ENCODE assay signal across 1 cellular context in genomic region chr19:13150187-13150918, GRCh38.
TF ChIP-seq lines count a peak whose summit lies in the region.

TSS of gene IER2 (plus strand) at chr19:13150411. CDS start at chr19:13153187, 2,776 bp downstream.
A gene with protein sequence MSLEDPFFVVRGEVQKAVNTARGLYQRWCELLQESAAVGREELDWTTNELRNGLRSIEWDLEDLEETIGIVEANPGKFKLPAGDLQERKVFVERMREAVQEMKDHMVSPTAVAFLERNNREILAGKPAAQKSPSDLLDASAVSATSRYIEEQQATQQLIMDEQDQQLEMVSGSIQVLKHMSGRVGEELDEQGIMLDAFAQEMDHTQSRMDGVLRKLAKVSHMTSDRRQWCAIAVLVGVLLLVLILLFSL (minus strand): TSS chr19:13150375. CDS start chr19:13150173, 202 bp downstream.

TF ChIP-seq in HepG2, 621 proteins besides CTCF, POLR2A, EP300 and RAD21 (continued from another document and continues in another):
- TF ChIP-seq E2F5 (CRISPR knock-in tag; conservative IDR thresholded peaks at IDR 0.05) (no peak), ATAD3A (CRISPR knock-in tag; IDR thresholded peaks at IDR 0.05) (no peak), NAIF1 (CRISPR knock-in tag; IDR thresholded peaks at IDR 0.05; ENCODE audit: borderline replicate concordance) (peak; percentile 73; the same call in 1 of the 2 replicates), ZNF335 (CRISPR knock-in tag; IDR thresholded peaks at IDR 0.05) (peak; percentile 79), ZNF430 (CRISPR knock-in tag; IDR thresholded peaks at IDR 0.05) (peak; percentile 87), JUND (CRISPR knock-in tag; IDR thresholded peaks at IDR 0.05) (no peak), FOXJ3 (CRISPR knock-in tag; IDR thresholded peaks at IDR 0.05; ENCODE audit: borderline replicate concordance) (peak; percentile 51), RFX5 (IDR thresholded peaks at IDR 0.05; ENCODE audit: low read depth, low read length) (no peak), CENPX (CRISPR knock-in tag; IDR thresholded peaks at IDR 0.05) (no peak), TBX2 (CRISPR knock-in tag; IDR thresholded peaks at IDR 0.05; ENCODE audit: borderline replicate concordance) (peak; percentile 76; the same call in 1 of the 2 replicates), ZNF326 (CRISPR knock-in tag; IDR thresholded peaks at IDR 0.05; ENCODE audit: borderline replicate concordance) (no peak), KDM4B (CRISPR knock-in tag; IDR thresholded peaks at IDR 0.05) (no peak), ZNF354B (CRISPR knock-in tag; IDR thresholded peaks at IDR 0.05) (0 out of 2 replicates have a peak, but pooled peaks have one; percentile 48), CC2D1A (CRISPR knock-in tag; IDR thresholded peaks at IDR 0.05) (no peak), TFE3 (CRISPR knock-in tag; IDR thresholded peaks at IDR 0.05) (peak; percentile 83), SIN3A (IDR thresholded peaks at IDR 0.05; ENCODE audit: borderline replicate concordance, low read depth, low read length) (0 out of 2 replicates have a peak, but pooled peaks have one; percentile 71), ZBTB43 (CRISPR knock-in tag; conservative IDR thresholded peaks at IDR 0.05) (0 out of 2 replicates have a peak, but pooled peaks have one; percentile 56), ZNF337 (CRISPR knock-in tag; IDR thresholded peaks at IDR 0.05; ENCODE audit: borderline replicate concordance, low read depth) (no peak), KLF11 (CRISPR knock-in tag; IDR thresholded peaks at IDR 0.05) (no peak; the same call in 1 of the 2 replicates), ZNF670 (CRISPR knock-in tag; IDR thresholded peaks at IDR 0.05; ENCODE audit: borderline replicate concordance) (no peak; the same call in 1 of the 2 replicates), NCOA1 (CRISPR knock-in tag; IDR thresholded peaks at IDR 0.05) (no peak), ZSCAN21 (CRISPR knock-in tag; IDR thresholded peaks at IDR 0.05; ENCODE audit: borderline replicate concordance) (no peak; the same call in 1 of the 2 replicates), ZBTB38 (CRISPR knock-in tag; IDR thresholded peaks at IDR 0.05) (no peak), HNRNPUL1 (IDR thresholded peaks at IDR 0.05; ENCODE audit: low read depth, low read length) (no peak), CEBPB (IDR thresholded peaks at IDR 0.05; ENCODE audit: borderline replicate concordance, low read depth, low read length) (peak; percentile 44; the same call in 1 of the 2 replicates), ZBTB14 (CRISPR knock-in tag; IDR thresholded peaks at IDR 0.05) (0 out of 2 replicates have a peak, but pooled peaks have one; percentile 1), ZNF441 (CRISPR knock-in tag; IDR thresholded peaks at IDR 0.05; ENCODE audit: borderline replicate concordance) (peak; percentile 44; the same call in 1 of the 2 replicates)
- TF ChIP-seq, protein P1, sequence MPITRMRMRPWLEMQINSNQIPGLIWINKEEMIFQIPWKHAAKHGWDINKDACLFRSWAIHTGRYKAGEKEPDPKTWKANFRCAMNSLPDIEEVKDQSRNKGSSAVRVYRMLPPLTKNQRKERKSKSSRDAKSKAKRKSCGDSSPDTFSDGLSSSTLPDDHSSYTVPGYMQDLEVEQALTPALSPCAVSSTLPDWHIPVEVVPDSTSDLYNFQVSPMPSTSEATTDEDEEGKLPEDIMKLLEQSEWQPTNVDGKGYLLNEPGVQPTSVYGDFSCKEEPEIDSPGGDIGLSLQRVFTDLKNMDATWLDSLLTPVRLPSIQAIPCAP (CRISPR knock-in tag; IDR thresholded peaks at IDR 0.05; ENCODE audit: low read depth): no peak
- TF ChIP-seq, protein P2, sequence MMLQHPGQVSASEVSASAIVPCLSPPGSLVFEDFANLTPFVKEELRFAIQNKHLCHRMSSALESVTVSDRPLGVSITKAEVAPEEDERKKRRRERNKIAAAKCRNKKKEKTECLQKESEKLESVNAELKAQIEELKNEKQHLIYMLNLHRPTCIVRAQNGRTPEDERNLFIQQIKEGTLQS (CRISPR knock-in tag; IDR thresholded peaks at IDR 0.05): no peak
- TF ChIP-seq, protein P3, sequence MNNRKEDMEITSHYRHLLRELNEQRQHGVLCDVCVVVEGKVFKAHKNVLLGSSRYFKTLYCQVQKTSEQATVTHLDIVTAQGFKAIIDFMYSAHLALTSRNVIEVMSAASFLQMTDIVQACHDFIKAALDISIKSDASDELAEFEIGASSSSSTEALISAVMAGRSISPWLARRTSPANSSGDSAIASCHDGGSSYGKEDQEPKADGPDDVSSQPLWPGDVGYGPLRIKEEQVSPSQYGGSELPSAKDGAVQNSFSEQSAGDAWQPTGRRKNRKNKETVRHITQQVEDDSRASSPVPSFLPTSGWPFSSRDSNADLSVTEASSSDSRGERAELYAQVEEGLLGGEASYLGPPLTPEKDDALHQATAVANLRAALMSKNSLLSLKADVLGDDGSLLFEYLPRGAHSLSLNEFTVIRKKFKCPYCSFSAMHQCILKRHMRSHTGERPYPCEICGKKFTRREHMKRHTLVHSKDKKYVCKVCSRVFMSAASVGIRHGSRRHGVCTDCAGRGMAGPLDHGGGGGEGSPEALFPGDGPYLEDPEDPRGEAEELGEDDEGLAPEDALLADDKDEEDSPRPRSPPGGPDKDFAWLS (CRISPR knock-in tag; IDR thresholded peaks at IDR 0.05; ENCODE audit: borderline replicate concordance): no peak
- TF ChIP-seq, protein P4, sequence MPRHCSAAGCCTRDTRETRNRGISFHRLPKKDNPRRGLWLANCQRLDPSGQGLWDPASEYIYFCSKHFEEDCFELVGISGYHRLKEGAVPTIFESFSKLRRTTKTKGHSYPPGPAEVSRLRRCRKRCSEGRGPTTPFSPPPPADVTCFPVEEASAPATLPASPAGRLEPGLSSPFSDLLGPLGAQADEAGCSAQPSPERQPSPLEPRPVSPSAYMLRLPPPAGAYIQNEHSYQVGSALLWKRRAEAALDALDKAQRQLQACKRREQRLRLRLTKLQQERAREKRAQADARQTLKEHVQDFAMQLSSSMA (CRISPR knock-in tag; IDR thresholded peaks at IDR 0.05): 0 out of 2 replicates have a peak, but pooled peaks have one; percentile 66
- TF ChIP-seq, protein P5, sequence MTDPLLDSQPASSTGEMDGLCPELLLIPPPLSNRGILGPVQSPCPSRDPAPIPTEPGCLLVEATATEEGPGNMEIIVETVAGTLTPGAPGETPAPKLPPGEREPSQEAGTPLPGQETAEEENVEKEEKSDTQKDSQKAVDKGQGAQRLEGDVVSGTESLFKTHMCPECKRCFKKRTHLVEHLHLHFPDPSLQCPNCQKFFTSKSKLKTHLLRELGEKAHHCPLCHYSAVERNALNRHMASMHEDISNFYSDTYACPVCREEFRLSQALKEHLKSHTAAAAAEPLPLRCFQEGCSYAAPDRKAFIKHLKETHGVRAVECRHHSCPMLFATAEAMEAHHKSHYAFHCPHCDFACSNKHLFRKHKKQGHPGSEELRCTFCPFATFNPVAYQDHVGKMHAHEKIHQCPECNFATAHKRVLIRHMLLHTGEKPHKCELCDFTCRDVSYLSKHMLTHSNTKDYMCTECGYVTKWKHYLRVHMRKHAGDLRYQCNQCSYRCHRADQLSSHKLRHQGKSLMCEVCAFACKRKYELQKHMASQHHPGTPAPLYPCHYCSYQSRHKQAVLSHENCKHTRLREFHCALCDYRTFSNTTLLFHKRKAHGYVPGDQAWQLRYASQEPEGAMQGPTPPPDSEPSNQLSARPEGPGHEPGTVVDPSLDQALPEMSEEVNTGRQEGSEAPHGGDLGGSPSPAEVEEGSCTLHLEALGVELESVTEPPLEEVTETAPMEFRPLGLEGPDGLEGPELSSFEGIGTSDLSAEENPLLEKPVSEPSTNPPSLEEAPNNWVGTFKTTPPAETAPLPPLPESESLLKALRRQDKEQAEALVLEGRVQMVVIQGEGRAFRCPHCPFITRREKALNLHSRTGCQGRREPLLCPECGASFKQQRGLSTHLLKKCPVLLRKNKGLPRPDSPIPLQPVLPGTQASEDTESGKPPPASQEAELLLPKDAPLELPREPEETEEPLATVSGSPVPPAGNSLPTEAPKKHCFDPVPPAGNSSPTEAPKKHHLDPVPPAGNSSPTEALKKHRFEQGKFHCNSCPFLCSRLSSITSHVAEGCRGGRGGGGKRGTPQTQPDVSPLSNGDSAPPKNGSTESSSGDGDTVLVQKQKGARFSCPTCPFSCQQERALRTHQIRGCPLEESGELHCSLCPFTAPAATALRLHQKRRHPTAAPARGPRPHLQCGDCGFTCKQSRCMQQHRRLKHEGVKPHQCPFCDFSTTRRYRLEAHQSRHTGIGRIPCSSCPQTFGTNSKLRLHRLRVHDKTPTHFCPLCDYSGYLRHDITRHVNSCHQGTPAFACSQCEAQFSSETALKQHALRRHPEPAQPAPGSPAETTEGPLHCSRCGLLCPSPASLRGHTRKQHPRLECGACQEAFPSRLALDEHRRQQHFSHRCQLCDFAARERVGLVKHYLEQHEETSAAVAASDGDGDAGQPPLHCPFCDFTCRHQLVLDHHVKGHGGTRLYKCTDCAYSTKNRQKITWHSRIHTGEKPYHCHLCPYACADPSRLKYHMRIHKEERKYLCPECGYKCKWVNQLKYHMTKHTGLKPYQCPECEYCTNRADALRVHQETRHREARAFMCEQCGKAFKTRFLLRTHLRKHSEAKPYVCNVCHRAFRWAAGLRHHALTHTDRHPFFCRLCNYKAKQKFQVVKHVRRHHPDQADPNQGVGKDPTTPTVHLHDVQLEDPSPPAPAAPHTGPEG (CRISPR knock-in tag; IDR thresholded peaks at IDR 0.05): no peak
- TF ChIP-seq, protein P6, sequence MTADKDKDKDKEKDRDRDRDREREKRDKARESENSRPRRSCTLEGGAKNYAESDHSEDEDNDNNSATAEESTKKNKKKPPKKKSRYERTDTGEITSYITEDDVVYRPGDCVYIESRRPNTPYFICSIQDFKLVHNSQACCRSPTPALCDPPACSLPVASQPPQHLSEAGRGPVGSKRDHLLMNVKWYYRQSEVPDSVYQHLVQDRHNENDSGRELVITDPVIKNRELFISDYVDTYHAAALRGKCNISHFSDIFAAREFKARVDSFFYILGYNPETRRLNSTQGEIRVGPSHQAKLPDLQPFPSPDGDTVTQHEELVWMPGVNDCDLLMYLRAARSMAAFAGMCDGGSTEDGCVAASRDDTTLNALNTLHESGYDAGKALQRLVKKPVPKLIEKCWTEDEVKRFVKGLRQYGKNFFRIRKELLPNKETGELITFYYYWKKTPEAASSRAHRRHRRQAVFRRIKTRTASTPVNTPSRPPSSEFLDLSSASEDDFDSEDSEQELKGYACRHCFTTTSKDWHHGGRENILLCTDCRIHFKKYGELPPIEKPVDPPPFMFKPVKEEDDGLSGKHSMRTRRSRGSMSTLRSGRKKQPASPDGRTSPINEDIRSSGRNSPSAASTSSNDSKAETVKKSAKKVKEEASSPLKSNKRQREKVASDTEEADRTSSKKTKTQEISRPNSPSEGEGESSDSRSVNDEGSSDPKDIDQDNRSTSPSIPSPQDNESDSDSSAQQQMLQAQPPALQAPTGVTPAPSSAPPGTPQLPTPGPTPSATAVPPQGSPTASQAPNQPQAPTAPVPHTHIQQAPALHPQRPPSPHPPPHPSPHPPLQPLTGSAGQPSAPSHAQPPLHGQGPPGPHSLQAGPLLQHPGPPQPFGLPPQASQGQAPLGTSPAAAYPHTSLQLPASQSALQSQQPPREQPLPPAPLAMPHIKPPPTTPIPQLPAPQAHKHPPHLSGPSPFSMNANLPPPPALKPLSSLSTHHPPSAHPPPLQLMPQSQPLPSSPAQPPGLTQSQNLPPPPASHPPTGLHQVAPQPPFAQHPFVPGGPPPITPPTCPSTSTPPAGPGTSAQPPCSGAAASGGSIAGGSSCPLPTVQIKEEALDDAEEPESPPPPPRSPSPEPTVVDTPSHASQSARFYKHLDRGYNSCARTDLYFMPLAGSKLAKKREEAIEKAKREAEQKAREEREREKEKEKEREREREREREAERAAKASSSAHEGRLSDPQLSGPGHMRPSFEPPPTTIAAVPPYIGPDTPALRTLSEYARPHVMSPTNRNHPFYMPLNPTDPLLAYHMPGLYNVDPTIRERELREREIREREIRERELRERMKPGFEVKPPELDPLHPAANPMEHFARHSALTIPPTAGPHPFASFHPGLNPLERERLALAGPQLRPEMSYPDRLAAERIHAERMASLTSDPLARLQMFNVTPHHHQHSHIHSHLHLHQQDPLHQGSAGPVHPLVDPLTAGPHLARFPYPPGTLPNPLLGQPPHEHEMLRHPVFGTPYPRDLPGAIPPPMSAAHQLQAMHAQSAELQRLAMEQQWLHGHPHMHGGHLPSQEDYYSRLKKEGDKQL (CRISPR knock-in tag; IDR thresholded peaks at IDR 0.05; ENCODE audit: low read depth): no peak
- TF ChIP-seq, protein P7, sequence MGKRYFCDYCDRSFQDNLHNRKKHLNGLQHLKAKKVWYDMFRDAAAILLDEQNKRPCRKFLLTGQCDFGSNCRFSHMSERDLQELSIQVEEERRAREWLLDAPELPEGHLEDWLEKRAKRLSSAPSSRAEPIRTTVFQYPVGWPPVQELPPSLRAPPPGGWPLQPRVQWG (CRISPR knock-in tag; IDR thresholded peaks at IDR 0.05; ENCODE audit: borderline replicate concordance, low read depth): no peak
